ENCODE assay signal across 8 cellular contexts in the genomic region with DNA sequence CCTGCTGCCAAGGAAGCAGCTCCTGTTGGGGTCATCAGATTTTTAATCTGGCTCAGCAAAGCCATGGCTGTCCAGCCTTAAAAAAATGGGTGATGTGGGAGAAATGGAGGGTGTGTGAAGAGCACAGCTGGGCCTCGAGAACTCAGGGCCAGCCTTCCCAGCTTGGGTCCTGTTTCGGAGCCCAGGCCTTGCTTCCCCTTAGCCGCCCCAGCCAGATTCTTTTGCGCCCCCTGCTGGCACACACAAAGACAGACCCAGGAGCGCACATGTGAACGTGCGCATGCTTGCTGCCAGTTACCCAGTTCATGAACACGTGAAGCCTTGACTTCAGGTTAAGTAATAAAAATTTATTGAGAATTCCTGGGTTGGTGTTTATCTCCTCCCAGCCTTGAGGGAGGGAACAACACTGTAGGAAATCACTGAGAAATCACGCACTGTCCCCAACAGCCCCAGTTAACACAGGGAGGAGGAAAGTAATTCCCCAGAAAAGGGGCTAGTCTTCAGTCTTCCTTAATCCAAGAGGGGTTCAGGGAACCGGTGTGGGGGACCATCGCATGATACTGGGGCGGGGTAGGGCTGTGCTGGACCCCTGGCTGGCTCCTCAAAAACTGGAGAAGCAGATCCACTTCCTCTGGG. TPM values are rescaled to one million over a fixed set of nuclear protein-coding genes. Genes with fewer than 3 reads are reported as not detected.
DNase-seq lines count a peak whose midpoint lies in the region; ATAC-seq and TF ChIP-seq lines count a peak whose summit lies in the region.

No MANE protein-coding gene starts in this region.

- peak overlapping the region; percentile 51 for H3K4me3 Mint-ChIP-seq in activated T-helper 17 cell treated with anti-CD3 and anti-CD28 coated beads, Interleukin-2, amount 50 U/mL, for 72 hours

- H3K4me3 ChIP-seq in AG04450 (ENCODE audit: low read depth, low read length), result no peak overlapping the region
- H3K4me3 ChIP-seq in fibroblast of the aortic adventitia (ENCODE audit: low read depth, low read length), result no peak overlapping the region
- H3K4me3 ChIP-seq in neutrophil (ENCODE audit: low read depth in 1 of 2, low read length in 1 of 2), result peak overlapping the region in 1 of 2 experiments; percentile 35

- H3K4me1 ChIP-seq in neutrophil (ENCODE audit: control insufficient read depth in 1 of 2, insufficient read depth in 1 of 2, low read depth in 1 of 2, low read length in 1 of 2), result peaks cover 60 to 70% of the 10 kb centered on the region in 2 experiments

- H3K27ac Mint-ChIP-seq in activated T-helper 17 cell treated with anti-CD3 and anti-CD28 coated beads, Interleukin-2, amount 50 U/mL, for 72 hours, result peak overlapping the region; percentile 84

- TF ChIP-seq CTCF in AG04450 (IDR thresholded peaks at IDR 0.05; ENCODE audit: low read depth, low read length), result peak; percentile 85
- peak; percentile 89 for TF ChIP-seq CTCF in fibroblast of the aortic adventitia (IDR thresholded peaks at IDR 0.05; ENCODE audit: insufficient read depth, low read length)
- peak; percentile 96 for TF ChIP-seq CTCF in neutrophil (IDR thresholded peaks at IDR 0.05)

- POLR2A ChIA-PET in AG04450 (lab: Yijun Ruan, JAX), result interaction anchor here (1.3 to 1.4 kb wide), 2 partner anchors 21 to 40 kb away, joined by 3 to 14 read pairs; partner anchors contain the start of genes C12orf57 and RNU7-1

- peak; percentile 79 for DNase-seq in AG04450 (ENCODE audit: low read depth, low spot score)
- DNase-seq in Kasumi-1 (lab: John Stamatoyannopoulos, UW), result peak; percentile 63 to 65
- peak; percentile 77 for DNase-seq in RKO (ENCODE audit: low spot score)
- peak; percentile 87 for DNase-seq in fibroblast of the aortic adventitia (ENCODE audit: low read depth)
- peak; percentile 88 for DNase-seq in superior temporal gyrus (ENCODE audit: extremely low spot score)

- H3K36me3 Mint-ChIP-seq in activated T-helper 17 cell treated with anti-CD3 and anti-CD28 coated beads, Interleukin-2, amount 50 U/mL, for 72 hours (ENCODE audit: low read depth), result peaks cover 86% of the 10 kb centered on the region

- H3K36me3 ChIP-seq in neutrophil, result peaks cover 59% of the 10 kb centered on the region

- H3K27ac ChIP-seq in AG04450 (ENCODE audit: low read depth, low read length) (peak overlapping the region; percentile 68), neutrophil (peak overlapping the region; percentile 99)

- H3K27me3 ChIP-seq in AG04450 (ENCODE audit: control insufficient read depth, insufficient read depth, low read length) (no peaks in the 10 kb centered on the region), neutrophil (no peaks in the 10 kb centered on the region)

- ATAC-seq in GM18909 (IDR thresholded peaks at IDR 0.05; ENCODE audit: poor library complexity, unreplicated experiment), result peak; percentile 50
- ATAC-seq in activated T-helper 17 cell treated with anti-CD3 and anti-CD28 coated beads, Interleukin-2, amount 50 U/mL, for 72 hours (replicated peaks), result peak; percentile 45

- CTCF ChIA-PET in AG04450 (lab: Charles Lee), result interaction anchor here (0.6 to 5.7 kb wide), 22 partner anchors 9 to 144 kb away, joined by 3 to 49 read pairs (median 4); partner anchors contain the start of genes C12orf57, RNU7-1 and SPSB2

- no peaks in the 10 kb centered on the region for H3K27me3 Mint-ChIP-seq in activated T-helper 17 cell treated with anti-CD3 and anti-CD28 coated beads, Interleukin-2, amount 50 U/mL, for 72 hours

- no peaks in the 10 kb centered on the region for H3K9me3 Mint-ChIP-seq in activated T-helper 17 cell treated with anti-CD3 and anti-CD28 coated beads, Interleukin-2, amount 50 U/mL, for 72 hours

- H3K4me1 Mint-ChIP-seq in activated T-helper 17 cell treated with anti-CD3 and anti-CD28 coated beads, Interleukin-2, amount 50 U/mL, for 72 hours, result peaks cover 28% of the 10 kb centered on the region

- no peaks in the 10 kb centered on the region for H3K9me3 ChIP-seq in AG04450 (ENCODE audit: control insufficient read depth, insufficient read depth, low read length)
- no peaks in the 10 kb centered on the region for H3K9me3 ChIP-seq in neutrophil

RNA-seq across cellular contexts. Expression of gene PHB2, which starts 5.3 kb away (rescaled TPM):
- 242 and 255 TPM in 2 replicates for polyA plus RNA-seq in AG04450 (2011; rRNA removed)
- polyA minus RNA-seq in AG04450 (2011; rRNA and poly(A)+ RNA removed), result 137 and 161 TPM in 2 replicates
- 100 to 1,000 TPM; 285 to 436 TPM for total RNA-seq in activated T-helper 17 cell treated with anti-CD3 and anti-CD28 coated beads, Interleukin-2, amount 50 U/mL, for 72 hours
- 71.5 and 181 TPM in 2 replicates for total RNA-seq in fibroblast of the aortic adventitia (ENCODE audit: low replicate concordance)

RNA-seq across cellular contexts. Expression of gene EMG1, which starts 5.6 kb away (rescaled TPM):
- 46.1 and 47.8 TPM in 2 replicates for polyA plus RNA-seq in AG04450 (2011; rRNA removed)
- polyA minus RNA-seq in AG04450 (2011; rRNA and poly(A)+ RNA removed), result 19.2 and 19.7 TPM in 2 replicates
- total RNA-seq in activated T-helper 17 cell treated with anti-CD3 and anti-CD28 coated beads, Interleukin-2, amount 50 U/mL, for 72 hours, result 10 to 100 TPM; 50.9 to 90.5 TPM
- 26.0 and 26.8 TPM in 2 replicates for total RNA-seq in fibroblast of the aortic adventitia (ENCODE audit: low replicate concordance)

RNA-seq across cellular contexts. Expression of gene PTPN6, which starts 14.0 kb away (rescaled TPM):
- polyA plus RNA-seq in AG04450 (2011; rRNA removed), result 0.07 and 0.10 TPM in 2 replicates
- polyA minus RNA-seq in AG04450 (2011; rRNA and poly(A)+ RNA removed), result 0.56 TPM in 1 of 2 replicates, not detected in the other
- total RNA-seq in activated T-helper 17 cell treated with anti-CD3 and anti-CD28 coated beads, Interleukin-2, amount 50 U/mL, for 72 hours, result 100 to 1,000 TPM; 134 to 223 TPM
- not detected in 2 replicates for total RNA-seq in fibroblast of the aortic adventitia (ENCODE audit: low replicate concordance)

RNA-seq across cellular contexts. Expression of gene C12orf57, which starts 21.3 kb away (rescaled TPM):
- polyA plus RNA-seq in AG04450 (2011; rRNA removed), result 359 and 425 TPM in 2 replicates
- 60.0 and 73.9 TPM in 2 replicates for polyA minus RNA-seq in AG04450 (2011; rRNA and poly(A)+ RNA removed)
- total RNA-seq in activated T-helper 17 cell treated with anti-CD3 and anti-CD28 coated beads, Interleukin-2, amount 50 U/mL, for 72 hours, result 100 to 1,000 TPM; 192 to 307 TPM
- total RNA-seq in fibroblast of the aortic adventitia (ENCODE audit: low replicate concordance), result 100 and 156 TPM in 2 replicates

RNA-seq across cellular contexts. Expression of gene RNU7-1, which starts 21.5 kb away (rescaled TPM):
- polyA plus RNA-seq in AG04450 (2011; rRNA removed), result not detected in 2 replicates
- not detected in 2 replicates for polyA minus RNA-seq in AG04450 (2011; rRNA and poly(A)+ RNA removed)
- total RNA-seq in activated T-helper 17 cell treated with anti-CD3 and anti-CD28 coated beads, Interleukin-2, amount 50 U/mL, for 72 hours, result not detected
- total RNA-seq in fibroblast of the aortic adventitia (ENCODE audit: low replicate concordance), result not detected in 2 replicates

Comparison
In these comparisons a context has a peak if more than half of its experiments do, and no peak if none do; other contexts are left out.
1. RNA of gene PTPN6, which starts 14.0 kb away (total RNA-seq): 134 to 223 TPM in activated T-helper 17 cell treated with anti-CD3 and anti-CD28 coated beads, Interleukin-2, amount 50 U/mL, for 72 hours; not detected in fibroblast of the aortic adventitia; every median in the first group is over 100 times any median in the second.
2. Peak in every context shown above with its lines, with median percentiles within 50 percentile points of each other: DNase-seq and CTCF ChIP-seq.